Comparison of ENCODE assay signal across 26 cellular contexts in the genomic region with DNA sequence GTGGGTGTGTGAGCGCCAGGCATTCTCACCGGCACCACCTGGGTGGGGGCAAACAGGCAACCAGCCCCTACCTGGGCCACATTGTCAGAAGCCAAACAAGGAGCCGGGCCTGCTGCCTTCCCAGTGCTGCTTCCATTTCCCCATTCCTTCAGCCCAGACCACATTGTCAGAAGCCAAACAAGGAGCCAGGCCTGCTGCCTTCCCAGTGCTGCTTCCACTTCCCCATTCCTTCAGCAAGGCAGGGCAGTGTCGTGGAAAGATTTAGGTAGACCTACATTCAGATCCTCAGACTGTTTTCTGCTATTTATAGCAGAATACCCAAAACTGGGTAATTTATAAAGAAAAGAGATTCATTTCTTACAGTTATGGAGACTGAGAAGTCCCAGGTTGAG.
"Had no signal": no experiment of that assay in that cellular context is flagged by ENCODE, and none has a peak within 500 bp of the region (broad histone marks: within the 10 kb centered on the region; RNA-seq: fewer than 3 reads in every experiment).

No MANE protein-coding gene starts in this region.

- FAIRE-seq: urothelium cell line had no signal

- H3K4me2 ChIP-seq: smooth muscle cell had no signal

- H3K27ac Mint-ChIP-seq: activated CD4-positive, alpha-beta memory T cell treated with anti-CD3 and anti-CD28 coated beads for 36 hours; activated naive CD8-positive, alpha-beta T cell treated with anti-CD3 and anti-CD28 coated beads, Interleukin-2, amount 10 ng/mL, durations not matched to agents 7 days and 5 days; progenitor cell of endocrine pancreas; stimulated activated memory B cell treated with anti-CD40 and anti-IgM and Interleukin-4, amounts not matched to agents 10 μg/mL and 1 μg/mL and 100 μg/mL, for 72 hours had no signal

- H3K27me3 ChIP-seq: breast epithelium, gastroesophageal sphincter, sigmoid colon, stomach, suprapubic skin, tibial nerve had no signal

- H3K9me3 ChIP-seq: breast epithelium, gastroesophageal sphincter, sigmoid colon, stomach, suprapubic skin, tibial nerve had no signal

- DNase-seq: activated CD4-positive, alpha-beta memory T cell treated with anti-CD3 and anti-CD28 coated beads for 36 hours; activated CD4-positive, alpha-beta T cell treated with anti-CD3 and anti-CD28 coated beads for 48 hours; activated naive CD4-positive, alpha-beta T cell treated with Interleukin-2 at 50 U/mL for 16 hours; activated naive CD8-positive, alpha-beta T cell treated with anti-CD3 and anti-CD28 coated beads, Interleukin-2, amount 10 ng/mL, durations not matched to agents 7 days and 5 days; activated T-cell treated with anti-CD3 and anti-CD28 coated beads, Interleukin-2, amount 50 U/mL, for 48 hours; amniotic stem cell; head of caudate nucleus; hypothalamus; left cardiac atrium; mesendoderm; naive B cell; retina; sigmoid colon; stimulated activated CD4-positive, alpha-beta T cell treated with anti-CD3 and anti-CD28 coated beads, Interleukin-15, amount 100 ng/mL, for 24 hours; stomach; T1000 had no signal

- H3K9me3 Mint-ChIP-seq: activated CD4-positive, alpha-beta memory T cell treated with anti-CD3 and anti-CD28 coated beads for 36 hours; activated naive CD8-positive, alpha-beta T cell treated with anti-CD3 and anti-CD28 coated beads, Interleukin-2, amount 10 ng/mL, durations not matched to agents 7 days and 5 days; naive B cell; stimulated activated memory B cell treated with anti-CD40 and anti-IgM and Interleukin-4, amounts not matched to agents 10 μg/mL and 1 μg/mL and 100 μg/mL, for 72 hours had no signal

- H3K4me1 ChIP-seq: breast epithelium, gastroesophageal sphincter, sigmoid colon, suprapubic skin, tibial nerve had no signal

- H3K4me1 Mint-ChIP-seq: activated naive CD8-positive, alpha-beta T cell treated with anti-CD3 and anti-CD28 coated beads, Interleukin-2, amount 10 ng/mL, durations not matched to agents 7 days and 5 days; naive B cell; stimulated activated memory B cell treated with anti-CD40 and anti-IgM and Interleukin-4, amounts not matched to agents 10 μg/mL and 1 μg/mL and 100 μg/mL, for 72 hours had no signal

- H3K36me3 ChIP-seq: breast epithelium, gastroesophageal sphincter, sigmoid colon, stomach, suprapubic skin, tibial nerve had no signal

- H3K27ac ChIP-seq: breast epithelium, coronary artery, epithelial cell of prostate, gastroesophageal sphincter, sigmoid colon, stomach, suprapubic skin, tibial nerve had no signal

- H3K36me3 Mint-ChIP-seq: activated CD4-positive, alpha-beta memory T cell treated with anti-CD3 and anti-CD28 coated beads for 36 hours; activated naive CD8-positive, alpha-beta T cell treated with anti-CD3 and anti-CD28 coated beads, Interleukin-2, amount 10 ng/mL, durations not matched to agents 7 days and 5 days; naive B cell; stimulated activated memory B cell treated with anti-CD40 and anti-IgM and Interleukin-4, amounts not matched to agents 10 μg/mL and 1 μg/mL and 100 μg/mL, for 72 hours had no signal

- H3K4me3 Mint-ChIP-seq: activated CD4-positive, alpha-beta memory T cell treated with anti-CD3 and anti-CD28 coated beads for 36 hours; activated naive CD8-positive, alpha-beta T cell treated with anti-CD3 and anti-CD28 coated beads, Interleukin-2, amount 10 ng/mL, durations not matched to agents 7 days and 5 days; stimulated activated memory B cell treated with anti-CD40 and anti-IgM and Interleukin-4, amounts not matched to agents 10 μg/mL and 1 μg/mL and 100 μg/mL, for 72 hours had no signal

- ATAC-seq: gastroesophageal sphincter; left cardiac atrium; stimulated activated memory B cell treated with anti-CD40 and anti-IgM and Interleukin-4, amounts not matched to agents 10 μg/mL and 1 μg/mL and 100 μg/mL, for 72 hours had no signal

- H3K4me3 ChIP-seq: breast epithelium, coronary artery, gastroesophageal sphincter, sigmoid colon, smooth muscle cell, stomach, suprapubic skin, tibial nerve had no signal

- H3K27me3 Mint-ChIP-seq: activated CD4-positive, alpha-beta memory T cell treated with anti-CD3 and anti-CD28 coated beads for 36 hours had no signal
